ENCODE assay signal across 1 cellular context in the genomic region with DNA sequence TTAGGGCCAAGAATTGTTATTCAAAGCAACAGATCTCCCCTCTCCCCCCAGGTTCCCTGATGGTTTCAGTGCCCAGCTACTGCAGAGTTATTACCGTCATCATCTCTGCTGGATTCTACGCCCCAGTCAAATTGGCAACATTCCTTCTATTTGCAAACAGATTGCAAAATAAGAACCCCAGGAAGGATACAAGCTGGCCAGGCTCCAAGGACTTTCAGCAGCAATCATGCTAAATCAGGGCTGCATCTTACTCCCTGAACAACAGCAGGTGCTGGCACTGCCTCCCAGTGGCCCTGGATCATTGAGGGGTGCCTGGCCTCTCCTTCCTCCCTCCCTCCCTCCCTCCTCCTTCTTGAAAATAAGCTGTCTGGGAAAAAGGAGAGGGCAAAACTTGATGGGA.
TF ChIP-seq lines count a peak whose summit lies in the region.

No MANE protein-coding gene starts in this region.

TF ChIP-seq in GM23338, 12 proteins besides CTCF, POLR2A, EP300 and RAD21 (continued from another document):
- TF ChIP-seq, protein P1, sequence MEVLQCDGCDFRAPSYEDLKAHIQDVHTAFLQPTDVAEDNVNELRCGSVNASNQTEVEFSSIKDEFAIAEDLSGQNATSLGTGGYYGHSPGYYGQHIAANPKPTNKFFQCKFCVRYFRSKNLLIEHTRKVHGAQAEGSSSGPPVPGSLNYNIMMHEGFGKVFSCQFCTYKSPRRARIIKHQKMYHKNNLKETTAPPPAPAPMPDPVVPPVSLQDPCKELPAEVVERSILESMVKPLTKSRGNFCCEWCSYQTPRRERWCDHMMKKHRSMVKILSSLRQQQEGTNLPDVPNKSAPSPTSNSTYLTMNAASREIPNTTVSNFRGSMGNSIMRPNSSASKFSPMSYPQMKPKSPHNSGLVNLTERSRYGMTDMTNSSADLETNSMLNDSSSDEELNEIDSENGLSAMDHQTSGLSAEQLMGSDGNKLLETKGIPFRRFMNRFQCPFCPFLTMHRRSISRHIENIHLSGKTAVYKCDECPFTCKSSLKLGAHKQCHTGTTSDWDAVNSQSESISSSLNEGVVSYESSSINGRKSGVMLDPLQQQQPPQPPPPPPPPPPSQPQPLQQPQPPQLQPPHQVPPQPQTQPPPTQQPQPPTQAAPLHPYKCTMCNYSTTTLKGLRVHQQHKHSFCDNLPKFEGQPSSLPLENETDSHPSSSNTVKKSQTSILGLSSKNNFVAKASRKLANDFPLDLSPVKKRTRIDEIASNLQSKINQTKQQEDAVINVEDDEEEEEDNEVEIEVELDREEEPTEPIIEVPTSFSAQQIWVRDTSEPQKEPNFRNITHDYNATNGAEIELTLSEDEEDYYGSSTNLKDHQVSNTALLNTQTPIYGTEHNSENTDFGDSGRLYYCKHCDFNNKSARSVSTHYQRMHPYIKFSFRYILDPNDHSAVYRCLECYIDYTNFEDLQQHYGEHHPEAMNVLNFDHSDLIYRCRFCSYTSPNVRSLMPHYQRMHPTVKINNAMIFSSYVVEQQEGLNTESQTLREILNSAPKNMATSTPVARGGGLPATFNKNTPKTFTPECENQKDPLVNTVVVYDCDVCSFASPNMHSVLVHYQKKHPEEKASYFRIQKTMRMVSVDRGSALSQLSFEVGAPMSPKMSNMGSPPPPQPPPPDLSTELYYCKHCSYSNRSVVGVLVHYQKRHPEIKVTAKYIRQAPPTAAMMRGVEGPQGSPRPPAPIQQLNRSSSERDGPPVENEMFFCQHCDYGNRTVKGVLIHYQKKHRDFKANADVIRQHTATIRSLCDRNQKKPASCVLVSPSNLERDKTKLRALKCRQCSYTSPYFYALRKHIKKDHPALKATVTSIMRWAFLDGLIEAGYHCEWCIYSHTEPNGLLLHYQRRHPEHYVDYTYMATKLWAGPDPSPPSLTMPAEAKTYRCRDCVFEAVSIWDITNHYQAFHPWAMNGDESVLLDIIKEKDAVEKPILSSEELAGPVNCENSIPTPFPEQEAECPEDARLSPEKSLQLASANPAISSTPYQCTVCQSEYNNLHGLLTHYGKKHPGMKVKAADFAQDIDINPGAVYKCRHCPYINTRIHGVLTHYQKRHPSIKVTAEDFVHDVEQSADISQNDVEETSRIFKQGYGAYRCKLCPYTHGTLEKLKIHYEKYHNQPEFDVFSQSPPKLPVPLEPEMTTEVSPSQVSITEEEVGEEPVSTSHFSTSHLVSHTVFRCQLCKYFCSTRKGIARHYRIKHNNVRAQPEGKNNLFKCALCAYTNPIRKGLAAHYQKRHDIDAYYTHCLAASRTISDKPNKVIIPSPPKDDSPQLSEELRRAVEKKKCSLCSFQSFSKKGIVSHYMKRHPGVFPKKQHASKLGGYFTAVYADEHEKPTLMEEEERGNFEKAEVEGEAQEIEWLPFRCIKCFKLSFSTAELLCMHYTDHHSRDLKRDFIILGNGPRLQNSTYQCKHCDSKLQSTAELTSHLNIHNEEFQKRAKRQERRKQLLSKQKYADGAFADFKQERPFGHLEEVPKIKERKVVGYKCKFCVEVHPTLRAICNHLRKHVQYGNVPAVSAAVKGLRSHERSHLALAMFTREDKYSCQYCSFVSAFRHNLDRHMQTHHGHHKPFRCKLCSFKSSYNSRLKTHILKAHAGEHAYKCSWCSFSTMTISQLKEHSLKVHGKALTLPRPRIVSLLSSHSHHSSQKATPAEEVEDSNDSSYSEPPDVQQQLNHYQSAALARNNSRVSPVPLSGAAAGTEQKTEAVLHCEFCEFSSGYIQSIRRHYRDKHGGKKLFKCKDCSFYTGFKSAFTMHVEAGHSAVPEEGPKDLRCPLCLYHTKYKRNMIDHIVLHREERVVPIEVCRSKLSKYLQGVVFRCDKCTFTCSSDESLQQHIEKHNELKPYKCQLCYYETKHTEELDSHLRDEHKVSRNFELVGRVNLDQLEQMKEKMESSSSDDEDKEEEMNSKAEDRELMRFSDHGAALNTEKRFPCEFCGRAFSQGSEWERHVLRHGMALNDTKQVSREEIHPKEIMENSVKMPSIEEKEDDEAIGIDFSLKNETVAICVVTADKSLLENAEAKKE (CRISPR knock-in tag; IDR thresholded peaks at IDR 0.05) = no peak
- TF ChIP-seq EZH2 (IDR thresholded peaks at IDR 0.05; ENCODE audit: low read depth, unreplicated experiment) (no peak), CREB1 (CRISPR knock-in tag; IDR thresholded peaks at IDR 0.05; ENCODE audit: low read depth) (no peak), POLR2AphosphoS5 (IDR thresholded peaks at IDR 0.05; ENCODE audit: low read depth) (no peak), STAT1 (IDR thresholded peaks at IDR 0.05; ENCODE audit: unreplicated experiment) (no peak)
- TF ChIP-seq, protein P2, sequence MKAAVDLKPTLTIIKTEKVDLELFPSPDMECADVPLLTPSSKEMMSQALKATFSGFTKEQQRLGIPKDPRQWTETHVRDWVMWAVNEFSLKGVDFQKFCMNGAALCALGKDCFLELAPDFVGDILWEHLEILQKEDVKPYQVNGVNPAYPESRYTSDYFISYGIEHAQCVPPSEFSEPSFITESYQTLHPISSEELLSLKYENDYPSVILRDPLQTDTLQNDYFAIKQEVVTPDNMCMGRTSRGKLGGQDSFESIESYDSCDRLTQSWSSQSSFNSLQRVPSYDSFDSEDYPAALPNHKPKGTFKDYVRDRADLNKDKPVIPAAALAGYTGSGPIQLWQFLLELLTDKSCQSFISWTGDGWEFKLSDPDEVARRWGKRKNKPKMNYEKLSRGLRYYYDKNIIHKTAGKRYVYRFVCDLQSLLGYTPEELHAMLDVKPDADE (IDR thresholded peaks at IDR 0.05) = no peak
TF ChIP-seq in GM23338: peak in this region for 0.
